In the genomic region with DNA sequence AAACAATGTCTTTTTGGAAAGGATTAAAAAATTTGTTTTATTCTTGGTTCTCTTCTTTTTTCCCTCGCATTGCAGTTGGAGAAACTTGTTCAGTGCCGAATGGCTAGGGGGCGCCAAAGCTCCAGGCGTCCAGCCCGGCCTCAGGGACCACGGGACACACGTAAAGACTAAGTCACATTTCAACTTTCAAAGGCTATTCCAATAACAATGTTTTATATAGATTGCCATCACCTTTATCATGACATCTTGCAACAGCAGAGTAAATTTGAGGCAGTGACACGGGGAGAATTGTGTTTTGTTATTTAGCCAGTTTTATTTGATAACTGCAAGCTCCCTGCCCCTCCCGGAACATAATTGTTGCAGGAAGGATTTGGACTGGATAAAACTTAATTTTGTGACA, we compare ENCODE assay signal across 8 cellular contexts. TPM values are rescaled to one million over a fixed set of nuclear protein-coding genes. Genes with fewer than 3 reads are reported as not detected.
DNase-seq lines count a peak whose midpoint lies in the region; ATAC-seq and TF ChIP-seq lines count a peak whose summit lies in the region.

No MANE protein-coding gene starts in this region.

- intact Hi-C loops in lower lobe of right lung (cut with DNase I) = no loop called here

- H3K36me3 ChIP-seq in WERI-Rb-1 (no peaks in the 10 kb centered on the region), lower lobe of right lung (no peaks in the 10 kb centered on the region)

- H3K27ac ChIP-seq in WERI-Rb-1 = no peak overlapping the region
- H3K27ac ChIP-seq in lower lobe of right lung = no peak overlapping the region

- H3K4me1 ChIP-seq in lower lobe of right lung = peaks cover 20% of the 10 kb centered on the region

- TF ChIP-seq CTCF in WERI-Rb-1 (IDR thresholded peaks at IDR 0.05; ENCODE audit: low read depth, low read length) (peak; percentile 76), lower lobe of right lung (IDR thresholded peaks at IDR 0.05) (peak; percentile 89)

- H3K9me3 Mint-ChIP-seq in effector memory CD8-positive, alpha-beta T cell = no peaks in the 10 kb centered on the region

- peaks cover 11 to 14% of the 10 kb centered on the region in 2 donors for H3K4me1 Mint-ChIP-seq in effector memory CD8-positive, alpha-beta T cell (ENCODE audit: low read depth in 2 of 2)

- H3K27me3 Mint-ChIP-seq in effector memory CD8-positive, alpha-beta T cell = peaks cover 31 to 50% of the 10 kb centered on the region in 2 donors

- peak overlapping the region; percentile 66 to 72 for H3K4me3 Mint-ChIP-seq in effector memory CD8-positive, alpha-beta T cell

- ATAC-seq in GM19351 (IDR thresholded peaks at IDR 0.05; ENCODE audit: unreplicated experiment) (peak; percentile 60), lower lobe of right lung (peak; percentile 55 to 84), HG03565 (IDR thresholded peaks at IDR 0.05; ENCODE audit: unreplicated experiment) (no peak)
- no peak for ATAC-seq in effector memory CD8-positive, alpha-beta T cell (replicated peaks)

- H3K4me3 ChIP-seq in WERI-Rb-1 (ENCODE audit: low read depth, low read length) (no peak overlapping the region), lower lobe of right lung (no peak overlapping the region)

- H3K36me3 Mint-ChIP-seq in effector memory CD8-positive, alpha-beta T cell (ENCODE audit: insufficient read depth) = peaks cover 6% of the 10 kb centered on the region

- DNase-seq in AG20443 (ENCODE audit: low spot score) (peak; percentile 68), NCI-H2029 (lab: John Stamatoyannopoulos, UW) (peak; percentile 28), WERI-Rb-1 (peak; percentile 63), lower lobe of right lung (peak; percentile 76)
- DNase-seq in effector memory CD8-positive, alpha-beta T cell = peak; percentile 22 to 38 (median 32)
- peak in 4 of 6 experiments; percentile 7 to 12 (median 11) for DNase-seq in stimulated activated naive CD4-positive, alpha-beta T cell (lab: John Stamatoyannopoulos, UW)

- H3K9me3 ChIP-seq in WERI-Rb-1 (ENCODE audit: severe bottlenecking) = no peaks in the 10 kb centered on the region
- no peaks in the 10 kb centered on the region for H3K9me3 ChIP-seq in lower lobe of right lung

- peak overlapping the region; percentile 82 to 90 for H3K27ac Mint-ChIP-seq in effector memory CD8-positive, alpha-beta T cell

- H3K27me3 ChIP-seq in WERI-Rb-1 (ENCODE audit: insufficient read depth, low read depth, severe bottlenecking) (peaks cover 56% of the 10 kb centered on the region), lower lobe of right lung (ENCODE audit: low read depth) (peaks cover 38% of the 10 kb centered on the region)

RNA-seq across cellular contexts. Expression of gene IGFBP3, which starts 2.2 kb away (rescaled TPM):
- total RNA-seq in lower lobe of right lung = 32.2 TPM

RNA-seq across cellular contexts. Expression of gene IGFBP1, which starts 35.0 kb away (rescaled TPM):
- not detected for total RNA-seq in lower lobe of right lung

RNA-seq across cellular contexts. Expression of gene CCDC201, which starts 50.4 kb away (rescaled TPM):
- not detected for total RNA-seq in lower lobe of right lung

Comparison
In these comparisons a context has a peak if more than half of its experiments do, and no peak if none do; other contexts are left out.
1. DNase-seq: peak in every context shown above with its lines; median percentile 76 in lower lobe of right lung; 68 in AG20443; 63 in WERI-Rb-1; 32 in effector memory CD8-positive, alpha-beta T cell; 28 in NCI-H2029; 11 in stimulated activated naive CD4-positive, alpha-beta T cell.
2. ATAC-seq: peak in GM19351 (single experiment) and lower lobe of right lung (2 of 2); none in effector memory CD8-positive, alpha-beta T cell (single experiment) and HG03565 (single experiment).